Comparison of ENCODE assay signal across 10 cellular contexts in genomic region chr7:122884186-122884585, GRCh38. TPM values are rescaled to one million over a fixed set of nuclear protein-coding genes. Genes with fewer than 3 reads are reported as not detected.
A peak's percentile ranks its signal among the peaks of the same experiment; 100 is the strongest.
DNase-seq lines count a peak whose midpoint lies in the region; ATAC-seq and TF ChIP-seq lines count a peak whose summit lies in the region.
"Had no signal": no experiment of that assay in that cellular context is flagged by ENCODE, and none has a peak within 500 bp of the region (broad histone marks: within the 10 kb centered on the region; RNA-seq: fewer than 3 reads in every experiment).

No MANE protein-coding gene starts in this region.

- DNase-seq in DMS53 treated with DMSO at 0.1 percent for 48 hours (lab: John Stamatoyannopoulos, UW; ENCODE audit: unreplicated experiment) (peak; percentile 95), NCI-H2081 (lab: John Stamatoyannopoulos, UW) (peak; percentile 73 to 87), nephron progenitor cell (no peak), NCI-H128 (lab: John Stamatoyannopoulos, UW; ENCODE audit: unreplicated experiment) (no peak), HK-2 (ENCODE audit: unreplicated experiment) (no peak)
- no peak for DNase-seq in activated CD8-positive, alpha-beta T cell treated with anti-CD3 and anti-CD28 coated beads for 36 hours
- DNase-seq in effector CD4-positive, alpha-beta T cell = no peak
- DNase-seq: activated T-cell treated with anti-CD3 and anti-CD28 coated beads, Interleukin-2, amount 50 U/mL, for 24 hours; Peyer's patch had no signal

- H3K4me3 Mint-ChIP-seq in brain = peak overlapping the region; percentile 40 to 94 (median 90)
- H3K4me3 Mint-ChIP-seq in nephron progenitor cell = peak overlapping the region; percentile 53
- H3K4me3 Mint-ChIP-seq in activated CD8-positive, alpha-beta T cell treated with anti-CD3 and anti-CD28 coated beads for 36 hours = no peak overlapping the region
- H3K4me3 Mint-ChIP-seq: activated T-cell treated with anti-CD3 and anti-CD28 coated beads, Interleukin-2, amount 50 U/mL, for 24 hours had no signal

- intact Hi-C loops in activated CD8-positive, alpha-beta T cell treated with anti-CD3 and anti-CD28 coated beads for 36 hours (cut with micrococcal nuclease) = no loop called here

- POLR2A ChIA-PET in activated CD8-positive, alpha-beta T cell treated with anti-CD3 and anti-CD28 coated beads for 36 hours (lab: Charles Lee) = no interaction called here

- H3K36me3 Mint-ChIP-seq in brain (no peaks in the 10 kb centered on the region), nephron progenitor cell (ENCODE audit: low read depth) (no peaks in the 10 kb centered on the region)
- no peaks in the 10 kb centered on the region for H3K36me3 Mint-ChIP-seq in activated CD8-positive, alpha-beta T cell treated with anti-CD3 and anti-CD28 coated beads for 36 hours (ENCODE audit: low read depth)

- ATAC-seq in activated CD8-positive, alpha-beta T cell treated with anti-CD3 and anti-CD28 coated beads for 36 hours = no peak

- CTCF ChIA-PET in activated CD8-positive, alpha-beta T cell treated with anti-CD3 and anti-CD28 coated beads for 36 hours (lab: Charles Lee) = no interaction called here

- H3K27me3 Mint-ChIP-seq in brain = peaks cover 46% of the 10 kb centered on the region
- peaks cover 72% of the 10 kb centered on the region for H3K27me3 Mint-ChIP-seq in nephron progenitor cell (ENCODE audit: low read depth, poor library complexity)
- peaks cover 38% of the 10 kb centered on the region for H3K27me3 Mint-ChIP-seq in activated CD8-positive, alpha-beta T cell treated with anti-CD3 and anti-CD28 coated beads for 36 hours

- TF ChIP-seq CTCF in brain (conservative IDR thresholded peaks at IDR 0.05) (no peak), nephron progenitor cell (IDR thresholded peaks at IDR 0.05) (no peak)
- TF ChIP-seq CTCF in activated CD8-positive, alpha-beta T cell treated with anti-CD3 and anti-CD28 coated beads for 36 hours (IDR thresholded peaks at IDR 0.05) = no peak

- H3K4me1 Mint-ChIP-seq in brain (peaks cover 14% of the 10 kb centered on the region), nephron progenitor cell (peaks cover 18% of the 10 kb centered on the region)
- H3K4me1 Mint-ChIP-seq in activated CD8-positive, alpha-beta T cell treated with anti-CD3 and anti-CD28 coated beads for 36 hours (ENCODE audit: low read depth) = peaks cover 7% of the 10 kb centered on the region

- no peak overlapping the region for H3K27ac Mint-ChIP-seq in brain
- no peak overlapping the region for H3K27ac Mint-ChIP-seq in nephron progenitor cell
- H3K27ac Mint-ChIP-seq in activated CD8-positive, alpha-beta T cell treated with anti-CD3 and anti-CD28 coated beads for 36 hours = no peak overlapping the region
- H3K27ac Mint-ChIP-seq: activated T-cell treated with anti-CD3 and anti-CD28 coated beads, Interleukin-2, amount 50 U/mL, for 24 hours had no signal

- H3K9me3 Mint-ChIP-seq in brain (no peaks in the 10 kb centered on the region), nephron progenitor cell (no peaks in the 10 kb centered on the region)
- H3K9me3 Mint-ChIP-seq in activated CD8-positive, alpha-beta T cell treated with anti-CD3 and anti-CD28 coated beads for 36 hours = no peaks in the 10 kb centered on the region
- H3K9me3 Mint-ChIP-seq: activated T-cell treated with anti-CD3 and anti-CD28 coated beads, Interleukin-2, amount 50 U/mL, for 24 hours had no signal

RNA-seq across cellular contexts. Expression of gene CADPS2, which starts 2.1 kb away (rescaled TPM):
- 27.2 TPM for polyA plus RNA-seq in brain (ENCODE audit: insufficient read depth, low read depth, low replicate concordance)
- not detected for total RNA-seq in activated CD8-positive, alpha-beta T cell treated with anti-CD3 and anti-CD28 coated beads for 36 hours

Comparison
In these comparisons a context has a peak if more than half of its experiments do, and no peak if none do; other contexts are left out.
1. DNase-seq: peak in DMS53 treated with DMSO at 0.1 percent for 48 hours (single experiment) and NCI-H2081 (2 of 2); none in nephron progenitor cell (single experiment), NCI-H128 (single experiment), activated CD8-positive, alpha-beta T cell treated with anti-CD3 and anti-CD28 coated beads for 36 hours (single experiment), effector CD4-positive, alpha-beta T cell (single experiment) and HK-2 (single experiment).